8 cellular contexts compared by ENCODE assay signal in genomic region chr17:38428150-38428642, GRCh38. TPM values are rescaled to one million over a fixed set of nuclear protein-coding genes. Genes with fewer than 3 reads are reported as not detected.
A peak's percentile ranks its signal among the peaks of the same experiment; 100 is the strongest.
DNase-seq lines count a peak whose midpoint lies in the region; ATAC-seq and TF ChIP-seq lines count a peak whose summit lies in the region.

A gene with protein sequence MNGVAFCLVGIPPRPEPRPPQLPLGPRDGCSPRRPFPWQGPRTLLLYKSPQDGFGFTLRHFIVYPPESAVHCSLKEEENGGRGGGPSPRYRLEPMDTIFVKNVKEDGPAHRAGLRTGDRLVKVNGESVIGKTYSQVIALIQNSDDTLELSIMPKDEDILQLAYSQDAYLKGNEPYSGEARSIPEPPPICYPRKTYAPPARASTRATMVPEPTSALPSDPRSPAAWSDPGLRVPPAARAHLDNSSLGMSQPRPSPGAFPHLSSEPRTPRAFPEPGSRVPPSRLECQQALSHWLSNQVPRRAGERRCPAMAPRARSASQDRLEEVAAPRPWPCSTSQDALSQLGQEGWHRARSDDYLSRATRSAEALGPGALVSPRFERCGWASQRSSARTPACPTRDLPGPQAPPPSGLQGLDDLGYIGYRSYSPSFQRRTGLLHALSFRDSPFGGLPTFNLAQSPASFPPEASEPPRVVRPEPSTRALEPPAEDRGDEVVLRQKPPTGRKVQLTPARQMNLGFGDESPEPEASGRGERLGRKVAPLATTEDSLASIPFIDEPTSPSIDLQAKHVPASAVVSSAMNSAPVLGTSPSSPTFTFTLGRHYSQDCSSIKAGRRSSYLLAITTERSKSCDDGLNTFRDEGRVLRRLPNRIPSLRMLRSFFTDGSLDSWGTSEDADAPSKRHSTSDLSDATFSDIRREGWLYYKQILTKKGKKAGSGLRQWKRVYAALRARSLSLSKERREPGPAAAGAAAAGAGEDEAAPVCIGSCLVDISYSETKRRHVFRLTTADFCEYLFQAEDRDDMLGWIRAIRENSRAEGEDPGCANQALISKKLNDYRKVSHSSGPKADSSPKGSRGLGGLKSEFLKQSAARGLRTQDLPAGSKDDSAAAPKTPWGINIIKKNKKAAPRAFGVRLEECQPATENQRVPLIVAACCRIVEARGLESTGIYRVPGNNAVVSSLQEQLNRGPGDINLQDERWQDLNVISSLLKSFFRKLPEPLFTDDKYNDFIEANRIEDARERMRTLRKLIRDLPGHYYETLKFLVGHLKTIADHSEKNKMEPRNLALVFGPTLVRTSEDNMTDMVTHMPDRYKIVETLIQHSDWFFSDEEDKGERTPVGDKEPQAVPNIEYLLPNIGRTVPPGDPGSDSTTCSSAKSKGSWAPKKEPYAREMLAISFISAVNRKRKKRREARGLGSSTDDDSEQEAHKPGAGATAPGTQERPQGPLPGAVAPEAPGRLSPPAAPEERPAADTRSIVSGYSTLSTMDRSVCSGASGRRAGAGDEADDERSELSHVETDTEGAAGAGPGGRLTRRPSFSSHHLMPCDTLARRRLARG (N-terminal part only) (plus strand): TSS chr17:38428464. CDS start chr17:38428486, 22 bp downstream.

- peak within 1 kb of the TSS; percentile 20 for H3K27ac Mint-ChIP-seq in activated T-cell treated with anti-CD3 and anti-CD28 coated beads, Interleukin-2, amount 50 U/mL, for 24 hours
- no peak within 1 kb of the TSS for H3K27ac Mint-ChIP-seq in stimulated activated naive B cell treated with anti-CD40 and anti-IgM and Interleukin-4, amounts not matched to agents 10 μg/mL and 1 μg/mL and 100 μg/mL, for 72 hours

- DNase-seq in COLO668 (lab: John Stamatoyannopoulos, UW; ENCODE audit: unreplicated experiment): peak; percentile 9
- peak; percentile 74 for DNase-seq in MM.1S
- DNase-seq in activated T-cell treated with anti-CD3 and anti-CD28 coated beads, Interleukin-2, amount 50 U/mL, for 24 hours: peak; percentile 57
- DNase-seq in epithelial cell of prostate (ENCODE audit: low read depth, low spot score): no peak
- no peak for DNase-seq in mesenteric fat pad (ENCODE audit: low spot score)
- no peak for DNase-seq in stimulated activated naive B cell treated with anti-CD40 and anti-IgM and Interleukin-4, amounts not matched to agents 10 μg/mL and 1 μg/mL and 100 μg/mL, for 72 hours

- peaks cover 61% of the 10 kb centered on the region for H3K79me2 ChIP-seq in MM.1S (ENCODE audit: low read length)

- H3K36me3 ChIP-seq in MM.1S (replicated peaks; ENCODE audit: insufficient read depth, low read length): no peaks in the 10 kb centered on the region

- peak within 1 kb of the TSS; percentile 67 for H3K4me3 Mint-ChIP-seq in activated T-cell treated with anti-CD3 and anti-CD28 coated beads, Interleukin-2, amount 50 U/mL, for 24 hours
- peak within 1 kb of the TSS; percentile 77 to 82 for H3K4me3 Mint-ChIP-seq in stimulated activated naive B cell treated with anti-CD40 and anti-IgM and Interleukin-4, amounts not matched to agents 10 μg/mL and 1 μg/mL and 100 μg/mL, for 72 hours

- TF ChIP-seq CTCF in MM.1S (IDR thresholded peaks at IDR 0.05; ENCODE audit: low read length): no peak

- peak within 1 kb of the TSS; percentile 97 for H3K4me2 ChIP-seq in MM.1S (ENCODE audit: low read depth, low read length)

- peak; percentile 54 to 64 for ATAC-seq in stimulated activated naive B cell treated with anti-CD40 and anti-IgM and Interleukin-4, amounts not matched to agents 10 μg/mL and 1 μg/mL and 100 μg/mL, for 72 hours (replicated peaks)
- ATAC-seq in HG03342 (IDR thresholded peaks at IDR 0.05; ENCODE audit: unreplicated experiment) (no peak), HG03108 (IDR thresholded peaks at IDR 0.05; ENCODE audit: unreplicated experiment) (no peak)

- H3K27me3 Mint-ChIP-seq in activated T-cell treated with anti-CD3 and anti-CD28 coated beads, Interleukin-2, amount 50 U/mL, for 24 hours: peaks cover 44% of the 10 kb centered on the region
- H3K27me3 Mint-ChIP-seq in stimulated activated naive B cell treated with anti-CD40 and anti-IgM and Interleukin-4, amounts not matched to agents 10 μg/mL and 1 μg/mL and 100 μg/mL, for 72 hours: peaks cover 31 to 34% of the 10 kb centered on the region in 2 donors

- H3K4me1 ChIP-seq in MM.1S (ENCODE audit: low read length): peaks cover 29% of the 10 kb centered on the region

- H3K27ac ChIP-seq in MM.1S (ENCODE audit: low read length) (peak within 1 kb of the TSS; percentile 69; the same call in 1 of the 2 replicates), epithelial cell of prostate (peak within 1 kb of the TSS; percentile 51)

- H3K36me3 Mint-ChIP-seq in activated T-cell treated with anti-CD3 and anti-CD28 coated beads, Interleukin-2, amount 50 U/mL, for 24 hours (ENCODE audit: low read depth): no peaks in the 10 kb centered on the region
- no peaks in the 10 kb centered on the region for H3K36me3 Mint-ChIP-seq in stimulated activated naive B cell treated with anti-CD40 and anti-IgM and Interleukin-4, amounts not matched to agents 10 μg/mL and 1 μg/mL and 100 μg/mL, for 72 hours

- no peaks in the 10 kb centered on the region for H3K9me3 ChIP-seq in MM.1S (replicated peaks; ENCODE audit: insufficient read depth, low read length)

- H4K20me1 ChIP-seq in MM.1S (ENCODE audit: insufficient read depth, low read length): no peaks in the 10 kb centered on the region

- no peaks in the 10 kb centered on the region for H3K9me2 ChIP-seq in MM.1S (replicated peaks; ENCODE audit: insufficient read depth, low read length)

- peaks cover 14% of the 10 kb centered on the region for H3F3A ChIP-seq in MM.1S (ENCODE audit: insufficient read depth, low read length)

- H2AFZ ChIP-seq in MM.1S (ENCODE audit: low read length): peak within 1 kb of the TSS; percentile 92

- H3K9me3 Mint-ChIP-seq in activated T-cell treated with anti-CD3 and anti-CD28 coated beads, Interleukin-2, amount 50 U/mL, for 24 hours: no peaks in the 10 kb centered on the region
- H3K9me3 Mint-ChIP-seq in stimulated activated naive B cell treated with anti-CD40 and anti-IgM and Interleukin-4, amounts not matched to agents 10 μg/mL and 1 μg/mL and 100 μg/mL, for 72 hours: no peaks in the 10 kb centered on the region

- peak within 1 kb of the TSS; percentile 82 for H3K9ac ChIP-seq in MM.1S (ENCODE audit: low read length)

- H3K4me1 Mint-ChIP-seq in activated T-cell treated with anti-CD3 and anti-CD28 coated beads, Interleukin-2, amount 50 U/mL, for 24 hours (ENCODE audit: low read depth): peaks cover 13% of the 10 kb centered on the region
- peaks cover 19 to 39% of the 10 kb centered on the region in 2 donors for H3K4me1 Mint-ChIP-seq in stimulated activated naive B cell treated with anti-CD40 and anti-IgM and Interleukin-4, amounts not matched to agents 10 μg/mL and 1 μg/mL and 100 μg/mL, for 72 hours

- peak within 1 kb of the TSS; percentile 99 for H3K4me3 ChIP-seq in MM.1S (ENCODE audit: low read length)

- H3K27me3 ChIP-seq in MM.1S (replicated peaks; ENCODE audit: insufficient read depth, low read length): no peaks in the 10 kb centered on the region

RNA-seq across cellular contexts. Expression of the gene that starts here (rescaled TPM):
- 63.4 TPM for total RNA-seq in mesenteric fat pad

Comparison
In these comparisons a context has a peak if more than half of its experiments do, and no peak if none do; other contexts are left out.
1. DNase-seq: peak in COLO668 (single experiment), MM.1S (single experiment) and activated T-cell treated with anti-CD3 and anti-CD28 coated beads, Interleukin-2, amount 50 U/mL, for 24 hours (single experiment); none in epithelial cell of prostate (single experiment), mesenteric fat pad (single experiment) and stimulated activated naive B cell treated with anti-CD40 and anti-IgM and Interleukin-4, amounts not matched to agents 10 μg/mL and 1 μg/mL and 100 μg/mL, for 72 hours (single experiment).
2. ATAC-seq: peak in stimulated activated naive B cell treated with anti-CD40 and anti-IgM and Interleukin-4, amounts not matched to agents 10 μg/mL and 1 μg/mL and 100 μg/mL, for 72 hours (2 of 2); none in HG03342 (single experiment) and HG03108 (single experiment).